In the genomic region with DNA sequence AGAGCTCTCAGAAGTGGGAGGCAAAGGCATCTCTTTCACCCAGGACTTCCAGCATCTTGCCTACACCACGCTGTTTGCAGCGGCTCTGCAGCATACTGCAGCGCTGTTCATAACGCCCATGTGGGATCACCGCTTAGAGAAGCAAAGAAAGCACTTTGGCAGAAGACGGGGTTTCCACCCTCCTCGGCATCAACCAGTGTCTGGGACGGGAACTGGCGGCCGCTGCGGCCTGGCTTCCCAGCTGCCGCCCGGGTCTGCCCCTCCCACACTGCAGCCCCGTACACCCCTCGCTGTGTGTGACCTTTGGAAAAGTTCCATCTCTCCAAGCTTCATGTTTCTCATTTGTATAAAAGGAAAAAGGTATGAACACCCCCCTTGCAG, we compare ENCODE assay signal across 8 cellular contexts. TPM values are rescaled to one million over a fixed set of nuclear protein-coding genes. Genes with fewer than 3 reads are reported as not detected.
DNase-seq lines count a peak whose midpoint lies in the region; ATAC-seq and TF ChIP-seq lines count a peak whose summit lies in the region.

No MANE protein-coding gene starts in this region.

- peaks cover 15% of the 10 kb centered on the region for H3K36me3 Mint-ChIP-seq in activated naive CD4-positive, alpha-beta T cell treated with anti-CD3 and anti-CD28 coated beads for 36 hours (ENCODE audit: low read depth)
- peaks cover 14% of the 10 kb centered on the region for H3K36me3 Mint-ChIP-seq in nephron (ENCODE audit: low read depth)

- CTCF ChIA-PET in activated naive CD4-positive, alpha-beta T cell treated with anti-CD3 and anti-CD28 coated beads for 36 hours (lab: Charles Lee) = interaction anchor here (0.6 to 1.2 kb wide), 2 partner anchors 11 to 245 kb away, joined by 3 to 4 read pairs; no protein-coding TSS in a partner anchor

- no peak for TF ChIP-seq EP300 in gastroesophageal sphincter (IDR thresholded peaks at IDR 0.05)

- WGBS in gastroesophageal sphincter (ENCODE audit: low coverage in 1 of 2), 2 donors = 0% methylated on average over 2 to 14 of the region's 15 CpGs

- TF ChIP-seq POLR2A in gastroesophageal sphincter (IDR thresholded peaks at IDR 0.05) = no peak

- H3K27me3 ChIP-seq in gastroesophageal sphincter = no peaks in the 10 kb centered on the region

- H3K27ac ChIP-seq in gastroesophageal sphincter = peak overlapping the region; percentile 85 to 99 (median 96)

- peaks cover 0 to 14% of the 10 kb centered on the region in 2 donors for H3K36me3 ChIP-seq in gastroesophageal sphincter

- peak overlapping the region; percentile 95 for H3K4me3 Mint-ChIP-seq in activated naive CD4-positive, alpha-beta T cell treated with anti-CD3 and anti-CD28 coated beads for 36 hours
- H3K4me3 Mint-ChIP-seq in nephron = peak overlapping the region; percentile 93 to 98 (median 94)

- peak overlapping the region; percentile 87 for H3K27ac Mint-ChIP-seq in activated naive CD4-positive, alpha-beta T cell treated with anti-CD3 and anti-CD28 coated beads for 36 hours
- H3K27ac Mint-ChIP-seq in nephron = peak overlapping the region; percentile 95 to 98 (median 98)

- H3K4me3 ChIP-seq in gastroesophageal sphincter = peak overlapping the region; percentile 54 to 89

- H3K4me1 ChIP-seq in gastroesophageal sphincter = peaks cover 0 to 40% (median 9%) of the 10 kb centered on the region in 3 donors

- no peaks in the 10 kb centered on the region for H3K27me3 Mint-ChIP-seq in activated naive CD4-positive, alpha-beta T cell treated with anti-CD3 and anti-CD28 coated beads for 36 hours (ENCODE audit: low read depth)
- no peaks in the 10 kb centered on the region for H3K27me3 Mint-ChIP-seq in nephron (ENCODE audit: low read depth)

- ATAC-seq in GM19455 (IDR thresholded peaks at IDR 0.05; ENCODE audit: unreplicated experiment) = peak; percentile 27
- peak; percentile 77 for ATAC-seq in gastroesophageal sphincter
- no peak for ATAC-seq in GM18519 (IDR thresholded peaks at IDR 0.05; ENCODE audit: low FRiP score, unreplicated experiment)

- no peaks in the 10 kb centered on the region for H3K9me3 Mint-ChIP-seq in activated naive CD4-positive, alpha-beta T cell treated with anti-CD3 and anti-CD28 coated beads for 36 hours
- no peaks in the 10 kb centered on the region for H3K9me3 Mint-ChIP-seq in nephron

- TF ChIP-seq CTCF in gastroesophageal sphincter (IDR thresholded peaks at IDR 0.05) = peak in 1 of 4 experiments; percentile 3
- TF ChIP-seq CTCF in nephron (IDR thresholded peaks at IDR 0.05; ENCODE audit: unreplicated experiment in 3 of 3) = no peak

- intact Hi-C loops in activated naive CD4-positive, alpha-beta T cell treated with anti-CD3 and anti-CD28 coated beads for 36 hours (cut with micrococcal nuclease) = loop anchor here (1.0 to 5.0 kb wide), 3 partner anchors 13 to 380 kb away; partner anchors contain the start of genes DDX25, FOXRED1, PUS3 and ST3GAL4

- no peaks in the 10 kb centered on the region for H3K9me3 ChIP-seq in gastroesophageal sphincter

- DNase-seq in AG20443 (ENCODE audit: low spot score) (peak; percentile 64), NCI-H774 (lab: John Stamatoyannopoulos, UW) (peak; percentile 9), NCI-H2196 treated with DMSO at 0.1 percent for 48 hours (lab: John Stamatoyannopoulos, UW; ENCODE audit: unreplicated experiment) (no peak)
- DNase-seq in activated naive CD4-positive, alpha-beta T cell treated with anti-CD3 and anti-CD28 coated beads for 36 hours = peak; percentile 67

- peaks cover 49% of the 10 kb centered on the region for H3K4me1 Mint-ChIP-seq in activated naive CD4-positive, alpha-beta T cell treated with anti-CD3 and anti-CD28 coated beads for 36 hours (ENCODE audit: low read depth)
- H3K4me1 Mint-ChIP-seq in nephron = peaks cover 25% of the 10 kb centered on the region

RNA-seq across cellular contexts. Expression of gene TIRAP, which starts 0.5 kb away (rescaled TPM):
- 1 to 10 TPM; 2.7 to 3.5 TPM for total RNA-seq in activated naive CD4-positive, alpha-beta T cell treated with anti-CD3 and anti-CD28 coated beads for 36 hours
- 10 to 100 TPM in 3 of 4 donors, 1 to 10 TPM in 1; 6.6 to 18.1 (median 13.5) TPM for total RNA-seq in gastroesophageal sphincter

RNA-seq across cellular contexts. Expression of gene FOXRED1, which starts 13.4 kb away (rescaled TPM):
- 10 to 100 TPM; 41.2 to 48.6 TPM for total RNA-seq in activated naive CD4-positive, alpha-beta T cell treated with anti-CD3 and anti-CD28 coated beads for 36 hours
- total RNA-seq in gastroesophageal sphincter = 10 to 100 TPM in 3 of 4 donors, 1 to 10 TPM in 1; 9.9 to 17.4 (median 14.5) TPM

RNA-seq across cellular contexts. Expression of gene SRPRA, which starts 13.7 kb away (rescaled TPM):
- 100 to 1,000 TPM; 137 to 142 TPM for total RNA-seq in activated naive CD4-positive, alpha-beta T cell treated with anti-CD3 and anti-CD28 coated beads for 36 hours
- total RNA-seq in gastroesophageal sphincter = 10 to 100 TPM; 84.1 to 87.1 (median 86.7) TPM

RNA-seq across cellular contexts. Expression of gene DCPS, which starts 21.5 kb away (rescaled TPM):
- total RNA-seq in activated naive CD4-positive, alpha-beta T cell treated with anti-CD3 and anti-CD28 coated beads for 36 hours = 10 to 100 TPM; 34.9 to 39.5 TPM
- total RNA-seq in gastroesophageal sphincter = 10 to 100 TPM; 11.8 to 20.6 (median 15.9) TPM
